Comparison of ENCODE assay signal across 8 cellular contexts in genomic region chr1:54671985-54672608, GRCh38. TPM values are rescaled to one million over a fixed set of nuclear protein-coding genes. Genes with fewer than 3 reads are reported as not detected.
DNase-seq lines count a peak whose midpoint lies in the region; ATAC-seq and TF ChIP-seq lines count a peak whose summit lies in the region.

No MANE protein-coding gene starts in this region.

- CTCF ChIA-PET in activated CD4-positive, alpha-beta T cell treated with anti-CD3 and anti-CD28 coated beads, Interleukin-2, amount 10 ng/mL, durations not matched to agents 7 days and 5 days (lab: Charles Lee) = interaction anchor here (0.9 to 1.8 kb wide), 7 partner anchors 10 to 324 kb away, joined by 3 to 6 read pairs (median 4); no protein-coding TSS in a partner anchor

- TF ChIP-seq CTCF in GM06990 (IDR thresholded peaks at IDR 0.05; ENCODE audit: insufficient read depth, low read length, poor library complexity, severe bottlenecking) = peak; percentile 95
- TF ChIP-seq CTCF in natural killer cell (IDR thresholded peaks at IDR 0.05) = peak; percentile 89
- peak in 5 of 7 experiments; percentile 57 to 96 (median 84) for TF ChIP-seq CTCF in stomach (IDR thresholded peaks at IDR 0.05)

- peaks cover 11% of the 10 kb centered on the region for H3K4me1 Mint-ChIP-seq in activated CD4-positive, alpha-beta T cell treated with anti-CD3 and anti-CD28 coated beads, Interleukin-2, amount 10 ng/mL, durations not matched to agents 7 days and 5 days
- H3K4me1 Mint-ChIP-seq in natural killer cell = peaks cover 10 to 11% of the 10 kb centered on the region in 2 donors

- H3K4me1 ChIP-seq in stomach = no peaks in the 10 kb centered on the region

- POLR2A ChIA-PET in activated CD4-positive, alpha-beta T cell treated with anti-CD3 and anti-CD28 coated beads, Interleukin-2, amount 10 ng/mL, durations not matched to agents 7 days and 5 days (lab: Charles Lee) = no interaction called here

- H3K36me3 ChIP-seq in GM06990 (ENCODE audit: control insufficient read depth, insufficient read depth, low read length) (no peaks in the 10 kb centered on the region), stomach (peaks cover 0 to 17% (median 0%) of the 10 kb centered on the region in 4 donors)

- H3K27ac Mint-ChIP-seq in activated CD4-positive, alpha-beta T cell treated with anti-CD3 and anti-CD28 coated beads, Interleukin-2, amount 10 ng/mL, durations not matched to agents 7 days and 5 days = no peak overlapping the region
- peak overlapping the region in 1 of 2 donors; percentile 29 for H3K27ac Mint-ChIP-seq in natural killer cell

- ATAC-seq in HG03066 (IDR thresholded peaks at IDR 0.05; ENCODE audit: low read depth, unreplicated experiment) (peak; percentile 60), natural killer cell (peak; percentile 89 to 99 (median 98)), HG02870 (IDR thresholded peaks at IDR 0.05; ENCODE audit: unreplicated experiment) (no peak)

- H3K9me3 Mint-ChIP-seq in activated CD4-positive, alpha-beta T cell treated with anti-CD3 and anti-CD28 coated beads, Interleukin-2, amount 10 ng/mL, durations not matched to agents 7 days and 5 days = no peaks in the 10 kb centered on the region
- H3K9me3 Mint-ChIP-seq in natural killer cell = no peaks in the 10 kb centered on the region

- intact Hi-C loops in natural killer cell (cut with micrococcal nuclease) (loop anchor here (1.0 to 2.0 kb wide), 2 partner anchors 138 to 325 kb away; no protein-coding TSS in a partner anchor), stomach (cut with DNase I; ENCODE audit: low total_unique reads) (loop anchor here (5.0 kb wide), 1 partner anchor 140 kb away; no protein-coding TSS in a partner anchor)

- TF ChIP-seq EP300 in stomach (IDR thresholded peaks at IDR 0.05) = no peak

- H3K36me3 Mint-ChIP-seq in activated CD4-positive, alpha-beta T cell treated with anti-CD3 and anti-CD28 coated beads, Interleukin-2, amount 10 ng/mL, durations not matched to agents 7 days and 5 days (ENCODE audit: low read depth) = no peaks in the 10 kb centered on the region
- no peaks in the 10 kb centered on the region for H3K36me3 Mint-ChIP-seq in natural killer cell

- H3K27me3 Mint-ChIP-seq in activated CD4-positive, alpha-beta T cell treated with anti-CD3 and anti-CD28 coated beads, Interleukin-2, amount 10 ng/mL, durations not matched to agents 7 days and 5 days = peaks cover 3% of the 10 kb centered on the region
- H3K27me3 Mint-ChIP-seq in natural killer cell (ENCODE audit: low read depth in 2 of 2) = no peaks in the 10 kb centered on the region

- no peaks in the 10 kb centered on the region for H3K9me3 ChIP-seq in stomach

- 51 to 66% (median 62%) methylated on average over 6 of the region's 6 CpGs for WGBS in stomach, 5 donors

- no peak for TF ChIP-seq POLR2A in stomach (IDR thresholded peaks at IDR 0.05)

- DNase-seq in GM06990 (ENCODE audit: extremely low read depth, insufficient read length) = peak; percentile 17
- peak; percentile 6 to 66 for DNase-seq in NCI-H526 (lab: John Stamatoyannopoulos, UW)
- DNase-seq in activated CD4-positive, alpha-beta T cell treated with anti-CD3 and anti-CD28 coated beads, Interleukin-2, amount 10 ng/mL, durations not matched to agents 7 days and 5 days = peak; percentile 81
- peak; percentile 78 for DNase-seq in ecto neural progenitor cell (ENCODE audit: low spot score)
- peak; percentile 68 for DNase-seq in natural killer cell
- DNase-seq in stomach = peak; percentile 66

- no peak overlapping the region for H3K4me3 Mint-ChIP-seq in activated CD4-positive, alpha-beta T cell treated with anti-CD3 and anti-CD28 coated beads, Interleukin-2, amount 10 ng/mL, durations not matched to agents 7 days and 5 days
- H3K4me3 Mint-ChIP-seq in natural killer cell = no peak overlapping the region

- no peak overlapping the region for H3K27ac ChIP-seq in stomach

- H3K27me3 ChIP-seq in GM06990 (replicated peaks; ENCODE audit: control insufficient read depth, insufficient read depth, low read length) (no peaks in the 10 kb centered on the region), stomach (no peaks in the 10 kb centered on the region)

- H3K4me3 ChIP-seq in GM06990 (replicated peaks; ENCODE audit: low read depth, low read length) (no peak overlapping the region), stomach (no peak overlapping the region)

RNA-seq across cellular contexts. Expression of gene MROH7, which starts 30.5 kb away (rescaled TPM):
- total RNA-seq in activated CD4-positive, alpha-beta T cell treated with anti-CD3 and anti-CD28 coated beads, Interleukin-2, amount 10 ng/mL, durations not matched to agents 7 days and 5 days = under 1 TPM in 1 of 2 experiments, not detected in 1; 0.12 TPM
- total RNA-seq in natural killer cell = under 1 TPM; 0.16 to 0.88 (median 0.33) TPM
- 10 to 100 TPM in 3 of 5 donors, 1 to 10 TPM in 2; 3.0 to 33.8 (median 15.1) TPM for total RNA-seq in stomach
- polyA plus RNA-seq in stomach = 1 to 10 TPM in 2 of 3 donors, under 1 TPM in 1; 0.68 to 2.4 (median 1.7) TPM

RNA-seq across cellular contexts. Expression of gene TTC4, which starts 43.6 kb away (rescaled TPM):
- total RNA-seq in activated CD4-positive, alpha-beta T cell treated with anti-CD3 and anti-CD28 coated beads, Interleukin-2, amount 10 ng/mL, durations not matched to agents 7 days and 5 days = 10 to 100 TPM; 18.4 to 19.5 TPM
- 10 to 100 TPM in 1 of 3 donors, 1 to 10 TPM in 2; 7.8 to 13.6 (median 10.0) TPM for total RNA-seq in natural killer cell
- 10 to 100 TPM in 3 of 5 donors, 1 to 10 TPM in 2; 1.4 to 66.1 (median 17.8) TPM for total RNA-seq in stomach
- 10 to 100 TPM; 11.7 to 14.2 (median 12.6) TPM for polyA plus RNA-seq in stomach

RNA-seq across cellular contexts. Expression of gene FAM151A, which starts 48.8 kb away (rescaled TPM):
- not detected for total RNA-seq in activated CD4-positive, alpha-beta T cell treated with anti-CD3 and anti-CD28 coated beads, Interleukin-2, amount 10 ng/mL, durations not matched to agents 7 days and 5 days
- not detected for total RNA-seq in natural killer cell
- total RNA-seq in stomach = under 1 TPM in 1 of 5 donors, not detected in 4; 0.73 TPM
- polyA plus RNA-seq in stomach = under 1 TPM in 2 of 3 donors, not detected in 1; 0.15 to 0.25 TPM

Comparison
In these comparisons a context has a peak if more than half of its experiments do, and no peak if none do; other contexts are left out.
1. DNase-seq: peak in every context shown above with its lines; median percentile 81 in activated CD4-positive, alpha-beta T cell treated with anti-CD3 and anti-CD28 coated beads, Interleukin-2, amount 10 ng/mL, durations not matched to agents 7 days and 5 days; 78 in ecto neural progenitor cell; 68 in natural killer cell; 66 in stomach; 36 in NCI-H526; 17 in GM06990.